ENCODE assay signal across 9 cellular contexts in genomic region chr9:124855944-124856773, GRCh38. TPM values are rescaled to one million over a fixed set of nuclear protein-coding genes. Genes with fewer than 3 reads are reported as not detected.
DNase-seq lines count a peak whose midpoint lies in the region; ATAC-seq and TF ChIP-seq lines count a peak whose summit lies in the region.
"Had no signal": no experiment of that assay in that cellular context is flagged by ENCODE, and none has a peak within 500 bp of the region (broad histone marks: within the 10 kb centered on the region; RNA-seq: fewer than 3 reads in every experiment).

No MANE protein-coding gene starts in this region.

- H3K27me3 ChIP-seq in iPS DF 6.9 (ENCODE audit: control insufficient read depth, insufficient read depth, low read length) = no peaks in the 10 kb centered on the region

- in situ Hi-C loops in Caki2 (cut with HindIII; ENCODE audit: low pct_unique_long_range_greater_than_20kb, low sequenced_read_pairs) = no loop called here

- no peak for ATAC-seq in GM18517 (IDR thresholded peaks at IDR 0.05; ENCODE audit: unreplicated experiment)
- no peak for ATAC-seq in HG02571 (IDR thresholded peaks at IDR 0.05; ENCODE audit: unreplicated experiment)
- no peak for ATAC-seq in GM21529 (IDR thresholded peaks at IDR 0.05; ENCODE audit: unreplicated experiment)

- peak; percentile 19 for TF ChIP-seq CTCF in GM20000 (IDR thresholded peaks at IDR 0.05; ENCODE audit: extremely low read depth, missing control alignments)

- peaks cover 2% of the 10 kb centered on the region for H3K4me1 ChIP-seq in iPS DF 6.9 (ENCODE audit: control insufficient read depth, insufficient read depth, low read length)

- peaks cover 42% of the 10 kb centered on the region for H3K36me3 ChIP-seq in iPS DF 6.9 (ENCODE audit: control insufficient read depth, insufficient read depth, low read length)

- no peak overlapping the region for H3K27ac ChIP-seq in iPS DF 6.9 (ENCODE audit: low read length)

- no peaks in the 10 kb centered on the region for H3K9me3 ChIP-seq in iPS DF 6.9 (ENCODE audit: control insufficient read depth, insufficient read depth, low read length)

- DNase-seq in Caki2 (ENCODE audit: low read depth) (peak; percentile 27), GM20000 (ENCODE audit: low spot score) (no peak), SHP77 treated with DMSO at 0.1 percent for 48 hours (lab: John Stamatoyannopoulos, UW) (peak; percentile 26), iPS DF 6.9 (ENCODE audit: low read depth, low spot score) (peak; percentile 47), NCI-H1105 (lab: John Stamatoyannopoulos, UW) (no peak)
- DNase-seq: effector CD4-positive, alpha-beta T cell had no signal

- WGBS in iPS DF 6.9 (ENCODE audit: insufficient coverage, insufficient read length) = no CpG with 5 or more reads among the region's 16 CpGs

- H3K4me3 ChIP-seq in iPS DF 6.9 (ENCODE audit: low read length) = no peak overlapping the region

RNA-seq across cellular contexts. Expression of gene WDR38, which starts 2.9 kb away (rescaled TPM):
- not detected in 2 replicates for total RNA-seq in Caki2 (2014; rRNA removed; shearing (Covaris generic); ENCODE audit: low replicate concordance)

RNA-seq across cellular contexts. Expression of gene RPL35, which starts 5.6 kb away (rescaled TPM):
- total RNA-seq in Caki2 (2014; rRNA removed; shearing (Covaris generic); ENCODE audit: low replicate concordance) = 1,626 and 1,845 TPM in 2 replicates

RNA-seq across cellular contexts. Expression of gene ARPC5L, which starts 5.8 kb away (rescaled TPM):
- 25.7 and 37.3 TPM in 2 replicates for total RNA-seq in Caki2 (2014; rRNA removed; shearing (Covaris generic); ENCODE audit: low replicate concordance)

Comparison
In these comparisons a context has a peak if more than half of its experiments do, and no peak if none do; other contexts are left out.
1. DNase-seq: peak in Caki2 (single experiment), SHP77 treated with DMSO at 0.1 percent for 48 hours (single experiment) and iPS DF 6.9 (single experiment); none in GM20000 (single experiment) and NCI-H1105 (single experiment).